Comparison of ENCODE assay signal across 2 cellular contexts in the genomic region with DNA sequence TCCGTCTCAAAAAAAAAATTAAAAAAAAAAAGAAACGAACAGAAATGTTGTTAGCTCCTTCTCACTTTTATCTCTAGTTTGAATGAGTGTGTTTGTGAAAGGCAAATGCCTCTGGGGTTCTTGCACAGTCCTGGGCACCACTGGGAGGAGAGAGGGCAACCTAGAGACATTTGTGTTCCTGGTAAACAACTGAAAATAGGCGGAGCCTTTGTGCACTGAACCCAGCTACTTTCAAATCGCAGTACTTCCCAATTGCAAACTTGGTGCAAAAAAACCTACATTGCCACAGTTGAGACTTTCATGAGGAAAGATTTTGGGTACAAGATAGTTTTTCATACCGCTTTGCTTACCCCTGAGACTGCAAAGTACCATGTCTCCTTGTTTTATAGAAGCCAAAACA.
TF ChIP-seq lines count a peak whose summit lies in the region.

No MANE protein-coding gene starts in this region.

TF ChIP-seq in HepG2, 621 proteins besides CTCF, POLR2A, EP300 and RAD21 (continued from another document):
- TF ChIP-seq, protein P1, sequence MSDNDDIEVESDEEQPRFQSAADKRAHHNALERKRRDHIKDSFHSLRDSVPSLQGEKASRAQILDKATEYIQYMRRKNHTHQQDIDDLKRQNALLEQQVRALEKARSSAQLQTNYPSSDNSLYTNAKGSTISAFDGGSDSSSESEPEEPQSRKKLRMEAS (IDR thresholded peaks at IDR 0.05): no peak
- TF ChIP-seq RBM22 (optimal IDR thresholded peaks at IDR 0.05; ENCODE audit: low read length) (no peak), ZNF563 (CRISPR knock-in tag; IDR thresholded peaks at IDR 0.05) (no peak), MXI1 (IDR thresholded peaks at IDR 0.05; ENCODE audit: borderline replicate concordance, low read depth, low read length) (no peak), HIVEP1 (CRISPR knock-in tag; IDR thresholded peaks at IDR 0.05) (no peak), BORCS8-MEF2B (CRISPR knock-in tag; IDR thresholded peaks at IDR 0.05) (no peak)
- TF ChIP-seq, protein P2, sequence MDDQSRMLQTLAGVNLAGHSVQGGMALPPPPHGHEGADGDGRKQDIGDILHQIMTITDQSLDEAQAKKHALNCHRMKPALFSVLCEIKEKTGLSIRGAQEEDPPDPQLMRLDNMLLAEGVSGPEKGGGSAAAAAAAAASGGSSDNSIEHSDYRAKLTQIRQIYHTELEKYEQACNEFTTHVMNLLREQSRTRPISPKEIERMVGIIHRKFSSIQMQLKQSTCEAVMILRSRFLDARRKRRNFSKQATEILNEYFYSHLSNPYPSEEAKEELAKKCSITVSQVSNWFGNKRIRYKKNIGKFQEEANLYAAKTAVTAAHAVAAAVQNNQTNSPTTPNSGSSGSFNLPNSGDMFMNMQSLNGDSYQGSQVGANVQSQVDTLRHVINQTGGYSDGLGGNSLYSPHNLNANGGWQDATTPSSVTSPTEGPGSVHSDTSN (CRISPR knock-in tag; IDR thresholded peaks at IDR 0.05; ENCODE audit: borderline replicate concordance): no peak
TF ChIP-seq in HepG2: peak in this region for 0.

TF ChIP-seq in WTC11, 78 proteins besides CTCF, POLR2A, EP300 and RAD21 (continued from another document):
- TF ChIP-seq CREB1 (CRISPR knock-in tag; IDR thresholded peaks at IDR 0.05) (no peak), EMX1 (CRISPR knock-in tag; IDR thresholded peaks at IDR 0.05) (no peak), ZNF138 (CRISPR knock-in tag; conservative IDR thresholded peaks at IDR 0.05) (no peak), PRRX2 (CRISPR knock-in tag; IDR thresholded peaks at IDR 0.05) (no peak), ZNF121 (CRISPR knock-in tag; IDR thresholded peaks at IDR 0.05) (no peak)
- TF ChIP-seq, protein P3, sequence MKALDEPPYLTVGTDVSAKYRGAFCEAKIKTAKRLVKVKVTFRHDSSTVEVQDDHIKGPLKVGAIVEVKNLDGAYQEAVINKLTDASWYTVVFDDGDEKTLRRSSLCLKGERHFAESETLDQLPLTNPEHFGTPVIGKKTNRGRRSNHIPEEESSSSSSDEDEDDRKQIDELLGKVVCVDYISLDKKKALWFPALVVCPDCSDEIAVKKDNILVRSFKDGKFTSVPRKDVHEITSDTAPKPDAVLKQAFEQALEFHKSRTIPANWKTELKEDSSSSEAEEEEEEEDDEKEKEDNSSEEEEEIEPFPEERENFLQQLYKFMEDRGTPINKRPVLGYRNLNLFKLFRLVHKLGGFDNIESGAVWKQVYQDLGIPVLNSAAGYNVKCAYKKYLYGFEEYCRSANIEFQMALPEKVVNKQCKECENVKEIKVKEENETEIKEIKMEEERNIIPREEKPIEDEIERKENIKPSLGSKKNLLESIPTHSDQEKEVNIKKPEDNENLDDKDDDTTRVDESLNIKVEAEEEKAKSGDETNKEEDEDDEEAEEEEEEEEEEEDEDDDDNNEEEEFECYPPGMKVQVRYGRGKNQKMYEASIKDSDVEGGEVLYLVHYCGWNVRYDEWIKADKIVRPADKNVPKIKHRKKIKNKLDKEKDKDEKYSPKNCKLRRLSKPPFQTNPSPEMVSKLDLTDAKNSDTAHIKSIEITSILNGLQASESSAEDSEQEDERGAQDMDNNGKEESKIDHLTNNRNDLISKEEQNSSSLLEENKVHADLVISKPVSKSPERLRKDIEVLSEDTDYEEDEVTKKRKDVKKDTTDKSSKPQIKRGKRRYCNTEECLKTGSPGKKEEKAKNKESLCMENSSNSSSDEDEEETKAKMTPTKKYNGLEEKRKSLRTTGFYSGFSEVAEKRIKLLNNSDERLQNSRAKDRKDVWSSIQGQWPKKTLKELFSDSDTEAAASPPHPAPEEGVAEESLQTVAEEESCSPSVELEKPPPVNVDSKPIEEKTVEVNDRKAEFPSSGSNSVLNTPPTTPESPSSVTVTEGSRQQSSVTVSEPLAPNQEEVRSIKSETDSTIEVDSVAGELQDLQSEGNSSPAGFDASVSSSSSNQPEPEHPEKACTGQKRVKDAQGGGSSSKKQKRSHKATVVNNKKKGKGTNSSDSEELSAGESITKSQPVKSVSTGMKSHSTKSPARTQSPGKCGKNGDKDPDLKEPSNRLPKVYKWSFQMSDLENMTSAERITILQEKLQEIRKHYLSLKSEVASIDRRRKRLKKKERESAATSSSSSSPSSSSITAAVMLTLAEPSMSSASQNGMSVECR (CRISPR knock-in tag; IDR thresholded peaks at IDR 0.05; ENCODE audit: borderline replicate concordance): no peak
